Comparison of ENCODE assay signal across 9 cellular contexts in the genomic region with DNA sequence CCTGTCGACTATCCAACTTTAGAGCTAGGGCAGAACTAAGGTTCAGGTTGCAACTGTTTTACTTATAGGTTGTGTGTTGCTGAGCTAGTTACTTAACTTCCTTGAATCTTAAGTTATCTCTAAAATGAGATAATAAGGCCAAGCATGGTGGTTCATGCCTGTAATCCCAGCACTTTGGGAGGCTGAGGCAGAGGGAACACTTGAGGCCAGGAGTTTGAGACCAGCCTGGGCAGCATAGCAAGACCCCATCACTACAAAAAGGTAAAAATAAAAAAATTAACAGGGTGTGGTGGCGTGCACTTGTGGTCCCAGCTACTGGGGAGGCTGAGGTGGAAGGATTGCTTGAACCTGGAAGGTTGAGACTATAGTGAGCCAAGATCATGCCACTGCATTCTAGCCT. TPM values are rescaled to one million over a fixed set of nuclear protein-coding genes. Genes with fewer than 3 reads are reported as not detected.
"Had no signal": no experiment of that assay in that cellular context is flagged by ENCODE, and none has a peak within 500 bp of the region (broad histone marks: within the 10 kb centered on the region; RNA-seq: fewer than 3 reads in every experiment).

No MANE protein-coding gene starts in this region.

- H3K4me3 Mint-ChIP-seq: H9, HFFc6 had no signal

- H3K27ac Mint-ChIP-seq: GM23338, H9, HFFc6 had no signal

- ATAC-seq: GM23338 had no signal

- H3K4me3 ChIP-seq: GM23338 had no signal

- H3K9me3 Mint-ChIP-seq: GM23338, HFFc6 had no signal

- DNase-seq: H9, HCEC 1CT, HFFc6, IMR-90, KBM-7 had no signal

- H3K27ac ChIP-seq: KMS-11 had no signal

RNA-seq across cellular contexts. Expression of a gene that starts 20.4 kb away (rescaled TPM):
- total RNA-seq: GM23338, H1, H9, HFFc6, HT-29, IMR-90 had no signal
